ENCODE assay signal across 8 cellular contexts in the genomic region with DNA sequence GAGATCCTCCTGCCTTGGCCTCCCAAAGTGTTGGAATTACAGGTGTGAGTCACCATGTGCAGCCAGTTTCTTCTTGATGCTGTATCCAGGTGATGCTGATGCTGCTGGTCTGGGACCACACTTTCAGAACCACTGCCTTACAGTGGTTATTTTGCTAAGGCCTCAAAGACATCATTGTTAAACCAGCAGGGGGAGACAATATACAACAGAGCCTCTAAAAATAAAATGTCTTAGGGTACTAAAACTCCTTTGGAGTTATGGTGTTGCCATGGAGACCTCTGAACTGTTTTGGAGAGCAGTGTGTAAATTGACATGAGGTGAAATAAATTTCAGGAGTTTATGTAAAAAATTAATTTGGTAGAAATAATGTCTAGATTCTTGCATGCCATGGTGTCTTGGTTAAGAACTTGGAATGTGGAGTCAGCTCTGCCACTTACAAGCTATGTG. TPM values are rescaled to one million over a fixed set of nuclear protein-coding genes. Genes with fewer than 3 reads are reported as not detected.
DNase-seq lines count a peak whose midpoint lies in the region; ATAC-seq and TF ChIP-seq lines count a peak whose summit lies in the region.

No MANE protein-coding gene starts in this region.

- H3K9me3 Mint-ChIP-seq in chondrocyte (ENCODE audit: low read depth): no peaks in the 10 kb centered on the region

- peaks cover 22% of the 10 kb centered on the region for H3F3A ChIP-seq in SK-N-SH (replicated peaks; ENCODE audit: insufficient read depth)

- no peak overlapping the region for H3K9ac ChIP-seq in SK-N-SH

- peak overlapping the region in 1 of 2 experiments; percentile 65; a peak in 2 of 4 replicates for H3K27ac ChIP-seq in SK-N-SH (ENCODE audit: low read depth in 2 of 2, low read length in 1 of 2)
- peak overlapping the region; percentile 87 to 93 (median 92) for H3K27ac ChIP-seq in thyroid gland

- peak overlapping the region; percentile 93 for H3K27ac Mint-ChIP-seq in chondrocyte (ENCODE audit: unreplicated experiment)

- H3K4me3 ChIP-seq in SK-N-SH (ENCODE audit: low read depth in 2 of 2, low read length in 1 of 2) (no peak overlapping the region; a peak in 1 of 4 replicates), thyroid gland (replicated peaks in 1 of 3) (no peak overlapping the region)

- TF ChIP-seq CTCF in SK-N-SH (IDR thresholded peaks at IDR 0.05): peak; percentile 82
- TF ChIP-seq CTCF in chondrocyte (IDR thresholded peaks at IDR 0.05): peak; percentile 92
- peak; percentile 25 to 74 (median 62) for TF ChIP-seq CTCF in thyroid gland (IDR thresholded peaks at IDR 0.05)

- H3K9me3 ChIP-seq in SK-N-SH (no peaks in the 10 kb centered on the region), thyroid gland (no peaks in the 10 kb centered on the region)

- H3K4me1 Mint-ChIP-seq in chondrocyte (ENCODE audit: low read depth): peaks cover 38% of the 10 kb centered on the region

- H3K36me3 ChIP-seq in SK-N-SH (replicated peaks in 1 of 2; ENCODE audit: control insufficient read depth in 1 of 2, insufficient read depth in 2 of 2, low read length in 1 of 2) (no peaks in the 10 kb centered on the region), thyroid gland (no peaks in the 10 kb centered on the region)

- in situ Hi-C loops in ACHN (cut with HindIII; ENCODE audit: low pct_ligation_motif_present, low pct_unique_long_range_greater_than_20kb, low sequenced_read_pairs): no loop called here

- CTCF ChIA-PET in SK-N-SH (lab: Yijun Ruan, JAX): interaction anchor here (0.6 to 6.2 kb wide), 31 partner anchors 8 to 191 kb away, joined by 3 to 85 read pairs (median 4); a partner anchor contains a TSS

- peaks cover 3% of the 10 kb centered on the region for H3K27me3 Mint-ChIP-seq in chondrocyte (ENCODE audit: low read depth)

- H3K27me3 ChIP-seq in SK-N-SH (ENCODE audit: insufficient read depth) (no peaks in the 10 kb centered on the region; the same call in 1 of the 2 replicates), thyroid gland (no peaks in the 10 kb centered on the region)

- peak; percentile 75 for DNase-seq in ACHN
- DNase-seq in GM04503 (ENCODE audit: low read depth): peak; percentile 61
- DNase-seq in NAMALWA (ENCODE audit: low spot score): peak; percentile 85
- peak; percentile 67 for DNase-seq in SK-N-SH
- no peak for DNase-seq in chondrocyte (ENCODE audit: low spot score)
- DNase-seq in left lobe of liver (ENCODE audit: low spot score): no peak
- no peak for DNase-seq in thyroid gland

- peak overlapping the region; percentile 99; the same call in 1 of the 2 replicates for H3K4me2 ChIP-seq in SK-N-SH

- peak; percentile 77 for TF ChIP-seq RAD21 in SK-N-SH (IDR thresholded peaks at IDR 0.05; ENCODE audit: low read length)

- POLR2A ChIA-PET in SK-N-SH (lab: Yijun Ruan, JAX): interaction anchor here (0.5 to 1.4 kb wide), 3 partner anchors 77 to 220 kb away, joined by 3 read pairs; a partner anchor contains a TSS

- no peaks in the 10 kb centered on the region for H4K20me1 ChIP-seq in SK-N-SH (ENCODE audit: insufficient read depth)

- ATAC-seq in left lobe of liver: peak; percentile 16
- ATAC-seq in GM18873 (IDR thresholded peaks at IDR 0.05; ENCODE audit: low FRiP score, unreplicated experiment): no peak

- H3K36me3 Mint-ChIP-seq in chondrocyte (ENCODE audit: low read depth): no peaks in the 10 kb centered on the region

- no peak for TF ChIP-seq POLR2A in thyroid gland (IDR thresholded peaks at IDR 0.05)

- peak overlapping the region; percentile 77 for H3K4me3 Mint-ChIP-seq in chondrocyte (ENCODE audit: unreplicated experiment)

- H3K9me2 ChIP-seq in SK-N-SH: no peaks in the 10 kb centered on the region

- H2AFZ ChIP-seq in SK-N-SH (ENCODE audit: low read depth): no peak overlapping the region

- no peaks in the 10 kb centered on the region for H3K79me2 ChIP-seq in SK-N-SH (ENCODE audit: insufficient read depth)

- no peak for TF ChIP-seq EP300 in SK-N-SH (IDR thresholded peaks at IDR 0.05; ENCODE audit: borderline replicate concordance in 1 of 2, low read depth in 1 of 2, low read length in 1 of 2)

- intact Hi-C loops in thyroid gland (cut with DNase I): loop anchor here (10.0 kb wide), 1 partner anchor 46 kb away; no protein-coding TSS in a partner anchor

- peaks cover 5 to 10% of the 10 kb centered on the region in 2 experiments; a peak in 3 of 4 replicates for H3K4me1 ChIP-seq in SK-N-SH (ENCODE audit: control insufficient read depth in 1 of 2, insufficient read depth in 2 of 2, low read depth in 1 of 2, low read length in 1 of 2)
- peaks cover 35 to 49% of the 10 kb centered on the region in 2 donors for H3K4me1 ChIP-seq in thyroid gland

TF ChIP-seq in SK-N-SH, 30 proteins besides CTCF, POLR2A, EP300 and RAD21:
- TF ChIP-seq MXI1 (IDR thresholded peaks at IDR 0.05; ENCODE audit: low read depth, low read length) (no peak), GATA2 (CRISPR knock-in tag; IDR thresholded peaks at IDR 0.05) (no peak), RCOR1 (IDR thresholded peaks at IDR 0.05; ENCODE audit: low read length) (no peak), SMC3 (IDR thresholded peaks at IDR 0.05; ENCODE audit: low read depth, low read length) (peak; percentile 73), RXRA (IDR thresholded peaks at IDR 0.05; ENCODE audit: borderline replicate concordance, low read depth) (no peak)
TF ChIP-seq in SK-N-SH: peak in this region for 1.

RNA-seq across cellular contexts. Expression of a gene that starts 1.1 kb away (rescaled TPM):
- polyA plus RNA-seq in SK-N-SH (2012; rRNA removed): 2.6 TPM in 2 replicates
- 2.7 TPM in 2 replicates for polyA plus RNA-seq in SK-N-SH (2012; cell fraction: cytosol; rRNA removed)
- 0.87 and 1.9 TPM in 2 replicates for polyA plus RNA-seq in SK-N-SH (2012; cell fraction: nucleus; rRNA removed)
- 2.8 to 11.1 TPM (median 10.9 TPM) in 3 replicates for total RNA-seq in chondrocyte
- total RNA-seq in left lobe of liver: 0.48 TPM
- total RNA-seq in thyroid gland: 100 to 1,000 TPM in 2 of 4 donors, 10 to 100 TPM in 2; 76.1 to 160 (median 95.0) TPM

RNA-seq across cellular contexts. Expression of a gene that starts 18.6 kb away (rescaled TPM):
- 23.6 and 26.5 TPM in 2 replicates for polyA plus RNA-seq in SK-N-SH (2012; rRNA removed)
- 18.1 and 19.7 TPM in 2 replicates for polyA plus RNA-seq in SK-N-SH (2012; cell fraction: cytosol; rRNA removed)
- 62.2 and 99.3 TPM in 2 replicates for polyA plus RNA-seq in SK-N-SH (2012; cell fraction: nucleus; rRNA removed)
- 16.3 to 19.0 TPM (median 16.9 TPM) in 3 replicates for total RNA-seq in chondrocyte
- total RNA-seq in left lobe of liver: 16.3 TPM
- total RNA-seq in thyroid gland: 100 to 1,000 TPM in 1 of 4 donors, 10 to 100 TPM in 3; 43.0 to 103 (median 63.1) TPM

RNA-seq across cellular contexts. Expression of a gene that starts 55.8 kb away (rescaled TPM):
- 59.2 and 71.8 TPM in 2 replicates for polyA plus RNA-seq in SK-N-SH (2012; rRNA removed)
- polyA plus RNA-seq in SK-N-SH (2012; cell fraction: cytosol; rRNA removed): 83.3 and 105 TPM in 2 replicates
- 21.3 and 29.2 TPM in 2 replicates for polyA plus RNA-seq in SK-N-SH (2012; cell fraction: nucleus; rRNA removed)
- total RNA-seq in chondrocyte (99.2 to 108 TPM (median 107 TPM) in 3 replicates), left lobe of liver (58.9 TPM), thyroid gland (100 to 1,000 TPM in 2 of 4 donors, 10 to 100 TPM in 2; 82.0 to 178 (median 99.8) TPM)

Comparison
In these comparisons a context has a peak if more than half of its experiments do, and no peak if none do; other contexts are left out.
1. DNase-seq: peak in ACHN (single experiment), GM04503 (single experiment), NAMALWA (single experiment) and SK-N-SH (single experiment); none in chondrocyte (single experiment), left lobe of liver (single experiment) and thyroid gland (0 of 2).
2. Peak in every context shown above with its lines, with median percentiles within 50 percentile points of each other: CTCF ChIP-seq.